In genomic region chr14:50797250-50798047, GRCh38 we compare ENCODE assay signal across 1 cellular context.
TF ChIP-seq lines count a peak whose summit lies in the region.

No MANE protein-coding gene starts in this region.

TF ChIP-seq in SK-N-SH treated with all-trans-retinoic acid at 6 μM for 48 hours, 23 proteins besides CTCF, POLR2A, EP300 and RAD21 (continued from another document):
- TF ChIP-seq TSHZ2 (CRISPR knock-in tag; IDR thresholded peaks at IDR 0.05) (no peak), TCF4 (CRISPR knock-in tag; IDR thresholded peaks at IDR 0.05; ENCODE audit: borderline replicate concordance) (no peak), CSRNP3 (CRISPR knock-in tag; IDR thresholded peaks at IDR 0.05) (no peak), ESRRG (CRISPR knock-in tag; IDR thresholded peaks at IDR 0.05) (no peak), OSR1 (CRISPR knock-in tag; IDR thresholded peaks at IDR 0.05) (no peak), ZNF70 (CRISPR knock-in tag; IDR thresholded peaks at IDR 0.05) (no peak), ZC3H10 (CRISPR knock-in tag; IDR thresholded peaks at IDR 0.05) (no peak)
TF ChIP-seq in SK-N-SH treated with all-trans-retinoic acid at 6 μM for 48 hours: peak in this region for 0.
